In the genomic region with DNA sequence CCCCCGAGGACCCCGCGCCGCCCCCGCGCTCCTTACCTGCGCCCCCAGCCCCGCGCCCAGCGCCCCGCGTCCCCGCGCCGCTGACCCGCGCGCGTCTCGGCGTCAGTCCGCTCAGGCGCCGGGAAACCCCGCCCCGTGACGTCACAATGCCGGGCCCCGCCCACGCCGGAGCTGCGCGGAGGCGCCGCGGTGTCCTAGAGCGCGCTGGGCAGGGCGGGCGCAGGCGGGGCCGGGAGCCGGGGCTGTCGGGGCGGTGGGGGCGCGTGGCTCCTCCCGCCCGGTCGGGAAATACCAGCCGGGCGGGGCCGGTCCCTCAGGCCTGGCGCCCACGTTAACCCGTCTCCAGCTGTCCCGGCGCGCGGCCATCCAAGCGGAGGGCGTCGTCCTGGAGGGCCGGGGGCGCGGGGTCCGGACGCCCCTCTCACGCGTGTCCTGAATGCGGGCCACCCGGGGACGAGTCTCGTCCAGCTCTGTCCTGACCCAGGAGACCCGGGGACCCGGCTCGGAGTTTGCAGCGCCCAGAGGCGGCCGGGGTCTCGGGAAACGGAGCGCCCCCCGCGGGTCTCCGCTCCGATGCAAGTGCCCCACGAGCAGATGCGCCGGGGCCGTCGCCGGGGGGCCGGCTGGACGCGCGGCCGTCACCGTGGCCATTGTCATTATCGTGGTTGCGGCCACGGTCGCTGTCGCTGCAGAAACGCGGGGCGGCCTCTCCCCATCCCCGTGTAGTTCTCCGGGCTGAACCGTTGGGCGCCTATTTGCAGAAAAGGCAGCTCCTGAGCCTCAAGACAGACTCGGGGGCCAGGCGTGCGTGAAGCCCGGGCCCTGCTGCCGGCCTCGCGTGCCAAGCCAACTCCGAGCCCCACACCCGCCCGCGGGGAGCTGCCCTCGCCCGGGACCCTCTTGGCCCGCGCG, we compare ENCODE assay signal across 8 cellular contexts. TPM values are rescaled to one million over a fixed set of nuclear protein-coding genes. Genes with fewer than 3 reads are reported as not detected.
A peak's percentile ranks its signal among the peaks of the same experiment; 100 is the strongest.
DNase-seq lines count a peak whose midpoint lies in the region; ATAC-seq and TF ChIP-seq lines count a peak whose summit lies in the region.

A gene (minus strand): TSS at position 109 of the 912 bp plus-strand sequence. CDS start 727 bp downstream, outside the sequence.

- peak; percentile 87 to 90 (median 89) for DNase-seq in CD4-positive, CD25-positive, alpha-beta regulatory T cell
- DNase-seq in HK-2 (ENCODE audit: unreplicated experiment) (peak; percentile 85), PC-3 (peak; percentile 89)
- DNase-seq in activated T-cell treated with anti-CD3 and anti-CD28 coated beads, Interleukin-2, amount 50 U/mL, for 1 hour, result peak; percentile 99
- DNase-seq in stimulated activated CD8-positive, alpha-beta memory T cell treated with anti-CD3 and anti-CD28 coated beads, Interleukin-7, amount 100 ng/mL, for 4 hours (ENCODE audit: low read depth in 2 of 2), result peak; percentile 82 to 90

- H3K9me3 ChIP-seq in CD4-positive, CD25-positive, alpha-beta regulatory T cell (ENCODE audit: control insufficient read depth in 2 of 2, low read length in 2 of 2), result no peaks in the 10 kb centered on the region
- H3K9me3 ChIP-seq in PC-3 (ENCODE audit: low read length), result no peaks in the 10 kb centered on the region
- H3K9me3 ChIP-seq in muscle layer of duodenum (ENCODE audit: control insufficient read depth in 1 of 2, low read length in 2 of 2), result no peaks in the 10 kb centered on the region

- H2AFZ ChIP-seq in PC-3 (ENCODE audit: low read length), result peak within 1 kb of the TSS; percentile 89

- ATAC-seq in CD4-positive, CD25-positive, alpha-beta regulatory T cell (ENCODE audit: low read depth in 2 of 2), result peak; percentile 92 to 94
- peak; percentile 89 for ATAC-seq in GM19397 (IDR thresholded peaks at IDR 0.05; ENCODE audit: unreplicated experiment)
- ATAC-seq in PC-3, result peak; percentile 85
- ATAC-seq in esophagus mucosa, result peak; percentile 88

- H3K4me1 Mint-ChIP-seq in CD4-positive, CD25-positive, alpha-beta regulatory T cell, result peaks cover 5 to 35% (median 11%) of the 10 kb centered on the region in 4 donors

- peaks cover 3% of the 10 kb centered on the region for H3K36me3 Mint-ChIP-seq in CD4-positive, CD25-positive, alpha-beta regulatory T cell

- peak within 1 kb of the TSS; percentile 76 for H3K9ac ChIP-seq in PC-3 (ENCODE audit: low read length)

- H4K20me1 ChIP-seq in PC-3 (ENCODE audit: low read length), result peaks cover 3% of the 10 kb centered on the region; the same call in 1 of the 2 replicates

- H3K4me1 ChIP-seq in CD4-positive, CD25-positive, alpha-beta regulatory T cell (ENCODE audit: control insufficient read depth, insufficient read depth, low read length, poor library complexity, severe bottlenecking), result peaks cover 28% of the 10 kb centered on the region
- peaks cover 13% of the 10 kb centered on the region for H3K4me1 ChIP-seq in PC-3 (ENCODE audit: insufficient read depth, low read length)
- peaks cover 4 to 28% of the 10 kb centered on the region in 2 donors for H3K4me1 ChIP-seq in muscle layer of duodenum (ENCODE audit: control insufficient read depth in 1 of 2, insufficient read depth in 2 of 2, low read length in 2 of 2)

- peak within 1 kb of the TSS; percentile 70 for H3K27ac ChIP-seq in CD4-positive, CD25-positive, alpha-beta regulatory T cell (ENCODE audit: insufficient read depth, low read length, poor library complexity, severe bottlenecking)
- H3K27ac ChIP-seq in PC-3 (ENCODE audit: low read length) (no peak within 1 kb of the TSS), muscle layer of duodenum (ENCODE audit: low read length) (no peak within 1 kb of the TSS)

- H3K79me2 ChIP-seq in PC-3 (ENCODE audit: low read length), result peaks cover 40% of the 10 kb centered on the region

- no peaks in the 10 kb centered on the region for H3F3A ChIP-seq in PC-3 (ENCODE audit: low read length, unreplicated experiment)

- BruUV-seq in PC-3 (replicated peaks; lab: Mats Ljungman, UMichigan), result no TSS peak

- 0 out of 2 replicates have a peak, but pooled peaks have one; percentile 16 for TF ChIP-seq CTCF in PC-3 (conservative IDR thresholded peaks at IDR 0.05; ENCODE audit: low read depth, low read length)

- H3K4me3 Mint-ChIP-seq in CD4-positive, CD25-positive, alpha-beta regulatory T cell, result peak within 1 kb of the TSS; percentile 90 to 100 (median 94)

- peak within 1 kb of the TSS; percentile 63 for H3K4me3 ChIP-seq in CD4-positive, CD25-positive, alpha-beta regulatory T cell (ENCODE audit: low read depth, low read length)
- H3K4me3 ChIP-seq in PC-3 (ENCODE audit: low read length), result peak within 1 kb of the TSS; percentile 91
- H3K4me3 ChIP-seq in muscle layer of duodenum (ENCODE audit: low read depth in 1 of 2, low read length in 2 of 2), result peak within 1 kb of the TSS; percentile 73 to 76

- peak within 1 kb of the TSS in 2 of 3 donors; percentile 85 to 90 for H3K27ac Mint-ChIP-seq in CD4-positive, CD25-positive, alpha-beta regulatory T cell

- no peaks in the 10 kb centered on the region for H3K27me3 ChIP-seq in CD4-positive, CD25-positive, alpha-beta regulatory T cell (ENCODE audit: control insufficient read depth, insufficient read depth, low read length)
- no peaks in the 10 kb centered on the region for H3K27me3 ChIP-seq in PC-3 (ENCODE audit: low read length)
- no peaks in the 10 kb centered on the region for H3K27me3 ChIP-seq in muscle layer of duodenum (ENCODE audit: low read depth, low read length)

- intact Hi-C loops in PC-3 (cut with micrococcal nuclease), result no loop called here

- no peaks in the 10 kb centered on the region for H3K36me3 ChIP-seq in CD4-positive, CD25-positive, alpha-beta regulatory T cell (ENCODE audit: control insufficient read depth, insufficient read depth, low read length)
- peaks cover 5% of the 10 kb centered on the region; the same call in 1 of the 2 replicates for H3K36me3 ChIP-seq in PC-3 (ENCODE audit: low read depth, low read length)
- H3K36me3 ChIP-seq in muscle layer of duodenum (ENCODE audit: control insufficient read depth in 1 of 2, insufficient read depth in 2 of 2, low read length in 2 of 2), result no peaks in the 10 kb centered on the region

- POLR2A ChIA-PET in PC-3 (lab: Charles Lee; ENCODE audit: unreplicated experiment), result no interaction called here

- CTCF ChIA-PET in PC-3 (lab: Charles Lee), result no interaction called here

- peak within 1 kb of the TSS; percentile 100 for H3K4me2 ChIP-seq in PC-3 (ENCODE audit: low read length)

- H3K27me3 Mint-ChIP-seq in CD4-positive, CD25-positive, alpha-beta regulatory T cell, result peaks cover 9% of the 10 kb centered on the region

- H3K9me3 Mint-ChIP-seq in CD4-positive, CD25-positive, alpha-beta regulatory T cell, result no peaks in the 10 kb centered on the region

- no peaks in the 10 kb centered on the region for H3K9me2 ChIP-seq in PC-3 (replicated peaks; ENCODE audit: low read length)

RNA-seq across cellular contexts. Expression of the gene that starts here (rescaled TPM):
- total RNA-seq in CD4-positive, CD25-positive, alpha-beta regulatory T cell, result 49.6 TPM
- polyA plus RNA-seq in CD4-positive, CD25-positive, alpha-beta regulatory T cell, result 10 to 100 TPM; 11.7 to 18.3 (median 14.2) TPM
- total RNA-seq in PC-3 (2014; rRNA removed) (52.8 and 66.9 TPM in 2 replicates), esophagus mucosa (29.1 TPM)
